7 cellular contexts compared by ENCODE assay signal in genomic region chr10:31954410-31955191, GRCh38.
"Had no signal": no experiment of that assay in that cellular context is flagged by ENCODE, and none has a peak within 500 bp of the region (broad histone marks: within the 10 kb centered on the region; RNA-seq: fewer than 3 reads in every experiment).

No MANE protein-coding gene starts in this region.

- H3K4me3 ChIP-seq: GM23338 had no signal

- FAIRE-seq: H1, H54, HTR-8/SVneo had no signal

- H3K4me2 ChIP-seq: GM23338 had no signal

- ATAC-seq: GM23338 had no signal

- DNase-seq: H9, HCEC 1CT, KG1 had no signal

- H2AFZ ChIP-seq: GM23338 had no signal
